20 cellular contexts compared by ENCODE assay signal in the genomic region with DNA sequence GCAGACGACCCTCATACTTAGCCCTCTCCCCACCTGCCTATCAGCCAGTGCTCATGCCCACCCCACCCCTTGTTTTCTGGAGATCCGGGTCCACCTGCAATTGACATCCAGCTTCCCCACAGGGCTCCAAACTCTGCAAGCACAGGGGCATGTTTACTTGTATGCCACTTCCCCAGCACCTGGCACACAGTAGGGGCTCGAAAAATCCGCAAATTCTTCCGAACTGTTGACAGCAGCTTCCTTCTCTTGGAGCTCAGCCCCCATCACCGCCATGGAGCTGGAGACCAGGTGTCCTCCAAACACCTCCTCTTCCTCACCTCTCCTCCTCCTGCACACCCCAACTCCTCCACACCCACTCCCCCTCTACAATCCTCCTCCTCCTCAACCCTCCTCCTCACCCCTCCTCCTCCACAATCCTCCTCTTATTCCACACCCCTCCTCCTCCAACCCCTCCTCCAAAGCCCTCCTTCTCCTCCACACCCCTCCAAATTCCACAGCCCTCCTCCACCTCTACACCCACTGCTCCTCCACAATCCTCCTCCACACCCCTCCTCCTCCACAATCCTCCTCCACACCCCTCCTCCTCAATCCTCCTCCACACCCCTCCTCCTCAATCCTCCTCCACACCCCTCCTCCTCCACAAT.
DNase-seq lines count a peak whose midpoint lies in the region; ATAC-seq and TF ChIP-seq lines count a peak whose summit lies in the region.
"Had no signal": no experiment of that assay in that cellular context is flagged by ENCODE, and none has a peak within 500 bp of the region (broad histone marks: within the 10 kb centered on the region; RNA-seq: fewer than 3 reads in every experiment).

No MANE protein-coding gene starts in this region.

- H3K27me3 ChIP-seq in Caco-2 (replicated peaks; ENCODE audit: control insufficient read depth, insufficient read depth, low read length) (no peaks in the 10 kb centered on the region), ascending aorta (no peaks in the 10 kb centered on the region)

- ATAC-seq in naive thymus-derived CD8-positive, alpha-beta T cell, result no peak
- ATAC-seq: PC-3 had no signal

- H3K4me1 Mint-ChIP-seq in activated CD4-positive, alpha-beta T cell treated with anti-CD3 and anti-CD28 coated beads, Interleukin-2, amount 10 ng/mL, durations not matched to agents 7 days and 5 days, result peaks cover 42% of the 10 kb centered on the region
- peaks cover 10% of the 10 kb centered on the region for H3K4me1 Mint-ChIP-seq in Caco-2 (ENCODE audit: low read depth, unreplicated experiment)
- H3K4me1 Mint-ChIP-seq in activated T-helper 2 cell treated with anti-CD3 and anti-CD28 coated beads, Interferon-gamma antibody, Interleukin-2, Interleukin-4, amounts not matched to agents 10 μg/mL and 5 μg/mL and 100 μg/mL, durations not matched to agents 14 hours and 24 hours and 36 hours (ENCODE audit: low read depth), result peaks cover 34% of the 10 kb centered on the region
- peaks cover 19 to 39% (median 27%) of the 10 kb centered on the region in 4 donors for H3K4me1 Mint-ChIP-seq in naive thymus-derived CD8-positive, alpha-beta T cell

- H3K4me3 Mint-ChIP-seq in activated CD4-positive, alpha-beta T cell treated with anti-CD3 and anti-CD28 coated beads, Interleukin-2, amount 10 ng/mL, durations not matched to agents 7 days and 5 days, result no peak overlapping the region
- no peak overlapping the region for H3K4me3 Mint-ChIP-seq in Caco-2 (ENCODE audit: unreplicated experiment)
- H3K4me3 Mint-ChIP-seq in activated T-helper 2 cell treated with anti-CD3 and anti-CD28 coated beads, Interferon-gamma antibody, Interleukin-2, Interleukin-4, amounts not matched to agents 10 μg/mL and 5 μg/mL and 100 μg/mL, durations not matched to agents 14 hours and 24 hours and 36 hours (ENCODE audit: low read depth), result no peak overlapping the region
- no peak overlapping the region for H3K4me3 Mint-ChIP-seq in naive thymus-derived CD8-positive, alpha-beta T cell
- H3K4me3 Mint-ChIP-seq: neural crest cell had no signal

- H3K4me1 ChIP-seq in Caco-2 (peaks cover 13% of the 10 kb centered on the region), ascending aorta (peaks cover 0 to 15% of the 10 kb centered on the region in 2 donors)
- H3K4me1 ChIP-seq: psoas muscle had no signal

- intact Hi-C loops in Caco-2 (cut with micrococcal nuclease; ENCODE audit: unreplicated experiment) (loop anchor here (5.0 kb wide), 2 partner anchors 176 to 226 kb away; no protein-coding TSS in a partner anchor), ascending aorta (cut with DNase I) (no loop called here)
- intact Hi-C loops in activated T-helper 2 cell treated with anti-CD3 and anti-CD28 coated beads, Interferon-gamma antibody, Interleukin-2, Interleukin-4, amounts not matched to agents 10 μg/mL and 5 μg/mL and 100 μg/mL, durations not matched to agents 14 hours and 24 hours and 36 hours (cut with micrococcal nuclease), result loop anchor here (5.0 kb wide), 3 partner anchors 106 to 226 kb away; no protein-coding TSS in a partner anchor

- POLR2A ChIA-PET in activated CD4-positive, alpha-beta T cell treated with anti-CD3 and anti-CD28 coated beads, Interleukin-2, amount 10 ng/mL, durations not matched to agents 7 days and 5 days (lab: Charles Lee), result no interaction called here
- POLR2A ChIA-PET in Caco-2 (lab: Charles Lee), result no interaction called here
- POLR2A ChIA-PET in naive thymus-derived CD8-positive, alpha-beta T cell (lab: Charles Lee), result no interaction called here

- no peak for TF ChIP-seq CTCF in Caco-2 (IDR thresholded peaks at IDR 0.05; ENCODE audit: insufficient read depth in 1 of 2, low read depth in 1 of 2, low read length in 1 of 2, severe bottlenecking in 1 of 2, unreplicated experiment in 1 of 2)
- no peak for TF ChIP-seq CTCF in ascending aorta (IDR thresholded peaks at IDR 0.05)

- H3K36me3 ChIP-seq in Caco-2 (ENCODE audit: control insufficient read depth, insufficient read depth, low read length) (no peaks in the 10 kb centered on the region), ascending aorta (peaks cover 22% of the 10 kb centered on the region in 2 donors)

- peak overlapping the region; percentile 55 for H3K27ac Mint-ChIP-seq in activated CD4-positive, alpha-beta T cell treated with anti-CD3 and anti-CD28 coated beads, Interleukin-2, amount 10 ng/mL, durations not matched to agents 7 days and 5 days
- H3K27ac Mint-ChIP-seq in Caco-2 (ENCODE audit: unreplicated experiment), result peak overlapping the region; percentile 20
- H3K27ac Mint-ChIP-seq in activated T-helper 2 cell treated with anti-CD3 and anti-CD28 coated beads, Interferon-gamma antibody, Interleukin-2, Interleukin-4, amounts not matched to agents 10 μg/mL and 5 μg/mL and 100 μg/mL, durations not matched to agents 14 hours and 24 hours and 36 hours, result peak overlapping the region; percentile 62
- peak overlapping the region in 9 of 10 donors; percentile 39 to 93 (median 68) for H3K27ac Mint-ChIP-seq in naive thymus-derived CD8-positive, alpha-beta T cell

- peak overlapping the region in 1 of 2 donors; percentile 32 for H3K27ac ChIP-seq in ascending aorta

- no peaks in the 10 kb centered on the region for H3K9me3 Mint-ChIP-seq in activated CD4-positive, alpha-beta T cell treated with anti-CD3 and anti-CD28 coated beads, Interleukin-2, amount 10 ng/mL, durations not matched to agents 7 days and 5 days
- H3K9me3 Mint-ChIP-seq in Caco-2 (ENCODE audit: unreplicated experiment), result no peaks in the 10 kb centered on the region
- peaks cover 7% of the 10 kb centered on the region for H3K9me3 Mint-ChIP-seq in activated T-helper 2 cell treated with anti-CD3 and anti-CD28 coated beads, Interferon-gamma antibody, Interleukin-2, Interleukin-4, amounts not matched to agents 10 μg/mL and 5 μg/mL and 100 μg/mL, durations not matched to agents 14 hours and 24 hours and 36 hours
- H3K9me3 Mint-ChIP-seq in naive thymus-derived CD8-positive, alpha-beta T cell, result no peaks in the 10 kb centered on the region
- H3K9me3 Mint-ChIP-seq: neural crest cell had no signal

- H3K9me3 ChIP-seq in Caco-2, result no peaks in the 10 kb centered on the region
- no peaks in the 10 kb centered on the region for H3K9me3 ChIP-seq in ascending aorta
- H3K9me3 ChIP-seq: SK-N-SH had no signal

- peaks cover 26% of the 10 kb centered on the region for H3K36me3 Mint-ChIP-seq in activated CD4-positive, alpha-beta T cell treated with anti-CD3 and anti-CD28 coated beads, Interleukin-2, amount 10 ng/mL, durations not matched to agents 7 days and 5 days (ENCODE audit: low read depth)
- H3K36me3 Mint-ChIP-seq in Caco-2 (ENCODE audit: insufficient read depth, unreplicated experiment), result peaks cover 11% of the 10 kb centered on the region
- H3K36me3 Mint-ChIP-seq in activated T-helper 2 cell treated with anti-CD3 and anti-CD28 coated beads, Interferon-gamma antibody, Interleukin-2, Interleukin-4, amounts not matched to agents 10 μg/mL and 5 μg/mL and 100 μg/mL, durations not matched to agents 14 hours and 24 hours and 36 hours (ENCODE audit: low read depth), result peaks cover 33% of the 10 kb centered on the region
- H3K36me3 Mint-ChIP-seq in naive thymus-derived CD8-positive, alpha-beta T cell, result peaks cover 0 to 26% (median 16%) of the 10 kb centered on the region in 3 donors

- H3K4me3 ChIP-seq in Caco-2 (ENCODE audit: low read depth, low read length) (no peak overlapping the region), ascending aorta (no peak overlapping the region)
- H3K4me3 ChIP-seq: coronary artery, psoas muscle had no signal

- no peaks in the 10 kb centered on the region for H3K27me3 Mint-ChIP-seq in activated CD4-positive, alpha-beta T cell treated with anti-CD3 and anti-CD28 coated beads, Interleukin-2, amount 10 ng/mL, durations not matched to agents 7 days and 5 days
- no peaks in the 10 kb centered on the region for H3K27me3 Mint-ChIP-seq in Caco-2 (ENCODE audit: insufficient read depth, unreplicated experiment)
- no peaks in the 10 kb centered on the region for H3K27me3 Mint-ChIP-seq in activated T-helper 2 cell treated with anti-CD3 and anti-CD28 coated beads, Interferon-gamma antibody, Interleukin-2, Interleukin-4, amounts not matched to agents 10 μg/mL and 5 μg/mL and 100 μg/mL, durations not matched to agents 14 hours and 24 hours and 36 hours (ENCODE audit: low read depth)
- H3K27me3 Mint-ChIP-seq in naive thymus-derived CD8-positive, alpha-beta T cell, result no peaks in the 10 kb centered on the region

- DNase-seq in activated CD4-positive, alpha-beta T cell treated with anti-CD3 and anti-CD28 coated beads, Interleukin-2, amount 10 ng/mL, durations not matched to agents 7 days and 5 days, result no peak
- no peak for DNase-seq in activated CD4-positive, alpha-beta T cell treated with anti-CD3 and anti-CD28 coated beads for 4 hours
- DNase-seq in Caco-2 (no peak), NCI-H1092 treated with DMSO at 0.1 percent for 48 hours (lab: John Stamatoyannopoulos, UW) (no peak), ascending aorta (ENCODE audit: low spot score in 2 of 2) (no peak)
- no peak for DNase-seq in activated T-helper 2 cell treated with anti-CD3 and anti-CD28 coated beads, Interferon-gamma antibody, Interleukin-2, Interleukin-4, amounts not matched to agents 10 μg/mL and 5 μg/mL and 100 μg/mL, durations not matched to agents 14 hours and 24 hours and 36 hours (ENCODE audit: low spot score)
- DNase-seq in naive thymus-derived CD8-positive, alpha-beta T cell, result no peak
- no peak for DNase-seq in stimulated activated CD8-positive, alpha-beta memory T cell treated with anti-CD3 and anti-CD28 coated beads, Interleukin-4, amount 100 ng/mL, for 48 hours
- DNase-seq: activated CD4-positive, alpha-beta T cell treated with anti-CD3 and anti-CD28 coated beads, Interleukin-2, amount 50 U/mL, for 48 hours; DND-41; hippocampal formation; Karpas-422; NCI-H1092; NCI-H774; psoas muscle; SK-N-SH; stimulated activated CD4-positive, alpha-beta T cell treated with anti-CD3 and anti-CD28 coated beads, Interleukin-12 subunit alpha, Interleukin-12 subunit beta, amount 100 ng/mL, for 4 hours had no signal

- CTCF ChIA-PET in activated CD4-positive, alpha-beta T cell treated with anti-CD3 and anti-CD28 coated beads, Interleukin-2, amount 10 ng/mL, durations not matched to agents 7 days and 5 days (lab: Charles Lee), result interaction anchor here (0.6 to 1.8 kb wide), 2 partner anchors 302 to 322 kb away, joined by 4 to 5 read pairs; no protein-coding TSS in a partner anchor
- CTCF ChIA-PET in Caco-2 (lab: Charles Lee), result no interaction called here

- no TSS peak for BruUV-seq in Caco-2 (replicated peaks; lab: Mats Ljungman, UMichigan)
